15 cellular contexts compared by ENCODE assay signal in genomic region chr18:68604256-68604655, GRCh38.
"Had no signal": no experiment of that assay in that cellular context is flagged by ENCODE, and none has a peak within 500 bp of the region (broad histone marks: within the 10 kb centered on the region; RNA-seq: fewer than 3 reads in every experiment).

No MANE protein-coding gene starts in this region.

- H3K4me3 Mint-ChIP-seq: activated naive CD4-positive, alpha-beta T cell treated with anti-CD3 and anti-CD28 coated beads, Interleukin-2, amount 10 ng/mL, durations not matched to agents 7 days and 5 days; neural crest cell; T-helper 2 cell treated with Interferon-gamma antibody and Interleukin-4, amounts not matched to agents 5 μg/mL and 100 μg/mL, for 36 hours had no signal

- DNase-seq: activated CD4-positive, alpha-beta T cell treated with anti-CD3 and anti-CD28 coated beads, Interleukin-2, amount 50 U/mL, for 1 hour; activated naive CD4-positive, alpha-beta T cell treated with anti-CD3 and anti-CD28 coated beads, Interleukin-2, amount 10 ng/mL, durations not matched to agents 7 days and 5 days; activated T-cell treated with anti-CD3 and anti-CD28 coated beads for 4 hours; adrenal gland; body of pancreas; central memory CD4-positive, alpha-beta T cell; cortex of kidney; effector memory CD4-positive, alpha-beta T cell; ovary; stimulated activated CD4-positive, alpha-beta T cell treated with anti-CD3 and anti-CD28 coated beads, Interleukin-2, amount 100 ng/mL, for 48 hours; stimulated activated naive CD4-positive, alpha-beta T cell treated with Interleukin-2 at 50 U/mL for 16 hours had no signal

- H3K4me1 Mint-ChIP-seq: activated naive CD4-positive, alpha-beta T cell treated with anti-CD3 and anti-CD28 coated beads, Interleukin-2, amount 10 ng/mL, durations not matched to agents 7 days and 5 days; neural crest cell had no signal

- H3K27me3 Mint-ChIP-seq: activated naive CD4-positive, alpha-beta T cell treated with anti-CD3 and anti-CD28 coated beads, Interleukin-2, amount 10 ng/mL, durations not matched to agents 7 days and 5 days had no signal

- H3K27ac Mint-ChIP-seq: activated naive CD4-positive, alpha-beta T cell treated with anti-CD3 and anti-CD28 coated beads, Interleukin-2, amount 10 ng/mL, durations not matched to agents 7 days and 5 days; activated T-helper 2 cell treated with anti-CD3 and anti-CD28 coated beads, Interferon-gamma antibody, Interleukin-2, Interleukin-4, amounts not matched to agents 10 μg/mL and 5 μg/mL and 100 μg/mL, durations not matched to agents 14 hours and 24 hours and 36 hours; T-helper 2 cell treated with Interferon-gamma antibody and Interleukin-4, amounts not matched to agents 5 μg/mL and 100 μg/mL, for 36 hours had no signal

- H3K9me3 Mint-ChIP-seq: activated naive CD4-positive, alpha-beta T cell treated with anti-CD3 and anti-CD28 coated beads, Interleukin-2, amount 10 ng/mL, durations not matched to agents 7 days and 5 days; activated T-helper 2 cell treated with anti-CD3 and anti-CD28 coated beads, Interferon-gamma antibody, Interleukin-2, Interleukin-4, amounts not matched to agents 10 μg/mL and 5 μg/mL and 100 μg/mL, durations not matched to agents 14 hours and 24 hours and 36 hours; neural crest cell; T-helper 2 cell treated with Interferon-gamma antibody and Interleukin-4, amounts not matched to agents 5 μg/mL and 100 μg/mL, for 36 hours had no signal

- H3K9me3 ChIP-seq: adrenal gland, body of pancreas, gastroesophageal sphincter, ovary had no signal

- H3K4me3 ChIP-seq: adrenal gland, body of pancreas, gastroesophageal sphincter, ovary had no signal

- ATAC-seq: body of pancreas, gastroesophageal sphincter had no signal

- H3K4me1 ChIP-seq: adrenal gland, body of pancreas, gastroesophageal sphincter had no signal

- H3K27ac ChIP-seq: adrenal gland, body of pancreas, gastroesophageal sphincter, ovary had no signal

- H3K36me3 ChIP-seq: adrenal gland, gastroesophageal sphincter, ovary had no signal

- H3K36me3 Mint-ChIP-seq: activated naive CD4-positive, alpha-beta T cell treated with anti-CD3 and anti-CD28 coated beads, Interleukin-2, amount 10 ng/mL, durations not matched to agents 7 days and 5 days had no signal

- H3K27me3 ChIP-seq: adrenal gland, body of pancreas, gastroesophageal sphincter, ovary had no signal
